ENCODE assay signal across 8 cellular contexts in the genomic region with DNA sequence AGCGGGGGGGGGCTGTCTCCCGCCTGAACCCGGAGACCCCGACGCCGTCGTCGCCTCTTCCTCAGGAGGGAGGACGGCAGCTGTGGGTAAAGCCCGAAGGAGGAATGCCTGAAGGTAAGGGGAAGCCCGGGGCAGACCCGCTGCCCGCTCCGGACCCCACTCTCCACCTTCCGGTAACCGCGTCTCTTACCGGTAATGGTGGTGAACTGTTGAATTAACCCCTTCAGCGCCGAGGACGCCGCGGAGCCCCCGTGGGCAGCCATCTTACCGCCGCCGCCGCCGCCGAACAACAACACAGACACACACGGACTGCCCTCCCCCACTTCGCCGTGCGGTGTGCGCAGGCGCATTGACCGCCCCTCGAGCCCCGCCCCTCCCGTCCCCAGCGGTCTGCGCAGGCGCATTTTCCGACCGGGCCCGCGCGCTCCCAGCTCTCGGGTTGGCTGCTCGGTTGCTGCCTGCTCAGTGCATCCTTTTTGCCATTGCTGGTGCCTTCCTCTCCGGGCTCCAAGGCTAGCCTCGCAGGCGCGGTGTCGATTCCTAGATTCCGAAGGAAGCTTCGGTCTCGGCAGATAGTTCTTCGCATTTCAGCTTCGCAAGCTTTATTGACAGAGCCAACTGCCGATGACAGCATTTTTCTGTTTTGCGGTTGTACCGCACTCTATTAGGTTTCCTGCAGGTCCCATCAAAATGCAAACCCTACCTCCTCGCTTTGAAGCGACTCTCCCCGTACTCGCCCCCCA. TPM values are rescaled to one million over a fixed set of nuclear protein-coding genes. Genes with fewer than 3 reads are reported as not detected.
A peak's percentile ranks its signal among the peaks of the same experiment; 100 is the strongest.
DNase-seq lines count a peak whose midpoint lies in the region; ATAC-seq and TF ChIP-seq lines count a peak whose summit lies in the region.

A gene with protein sequence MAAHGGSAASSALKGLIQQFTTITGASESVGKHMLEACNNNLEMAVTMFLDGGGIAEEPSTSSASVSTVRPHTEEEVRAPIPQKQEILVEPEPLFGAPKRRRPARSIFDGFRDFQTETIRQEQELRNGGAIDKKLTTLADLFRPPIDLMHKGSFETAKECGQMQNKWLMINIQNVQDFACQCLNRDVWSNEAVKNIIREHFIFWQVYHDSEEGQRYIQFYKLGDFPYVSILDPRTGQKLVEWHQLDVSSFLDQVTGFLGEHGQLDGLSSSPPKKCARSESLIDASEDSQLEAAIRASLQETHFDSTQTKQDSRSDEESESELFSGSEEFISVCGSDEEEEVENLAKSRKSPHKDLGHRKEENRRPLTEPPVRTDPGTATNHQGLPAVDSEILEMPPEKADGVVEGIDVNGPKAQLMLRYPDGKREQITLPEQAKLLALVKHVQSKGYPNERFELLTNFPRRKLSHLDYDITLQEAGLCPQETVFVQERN (minus strand): TSS at position 291 of the 743 bp plus-strand sequence. CDS start 28 bp downstream, at position 263.

- H3K9me3 Mint-ChIP-seq in central memory CD8-positive, alpha-beta T cell: no peaks in the 10 kb centered on the region

- no peak for TF ChIP-seq CTCF in AG09309 (IDR thresholded peaks at IDR 0.05; ENCODE audit: control insufficient read depth, insufficient read depth, low read depth, low read length, missing control alignments)
- TF ChIP-seq CTCF in spleen (IDR thresholded peaks at IDR 0.05 in 8 of 11, conservative IDR thresholded peaks at IDR 0.05 in 3 of 11): peak in 3 of 11 experiments; percentile 6 to 29 (median 20)

- H3K4me3 Mint-ChIP-seq in central memory CD8-positive, alpha-beta T cell: peak within 1 kb of the TSS; percentile 89

- intact Hi-C loops in spleen (cut with DNase I; ENCODE audit: low total_unique reads): no loop called here

- H3K9me3 ChIP-seq in spleen: no peaks in the 10 kb centered on the region

- H3K36me3 Mint-ChIP-seq in central memory CD8-positive, alpha-beta T cell (ENCODE audit: insufficient read depth): peaks cover 22% of the 10 kb centered on the region

- 0 to 1% (median 1%) methylated on average over 57 to 67 of the region's 67 CpGs for WGBS in spleen, 5 donors

- H3K27ac ChIP-seq in spleen: peak within 1 kb of the TSS; percentile 76 to 97 (median 95)

- H3K36me3 ChIP-seq in spleen: peaks cover 0 to 19% (median 3%) of the 10 kb centered on the region in 6 donors

- H3K27ac Mint-ChIP-seq in central memory CD8-positive, alpha-beta T cell (ENCODE audit: low read depth): peak within 1 kb of the TSS; percentile 94

- peaks cover 19% of the 10 kb centered on the region for H3K4me1 Mint-ChIP-seq in central memory CD8-positive, alpha-beta T cell

- DNase-seq in AG09309 (ENCODE audit: low read depth) (peak; percentile 73), NCI-H446 (lab: John Stamatoyannopoulos, UW) (peak; percentile 89 to 97), inferior parietal cortex (ENCODE audit: extremely low spot score) (peak; percentile 92), spleen (peak; percentile 99)
- DNase-seq in activated CD4-positive, CD25-positive, alpha-beta regulatory T cell treated with anti-CD3 and anti-CD28 coated beads, Interleukin-2, amount 50 U/mL, for 16 hours (ENCODE audit: low read depth, low spot score): peak; percentile 94
- peak; percentile 92 to 93 for DNase-seq in central memory CD8-positive, alpha-beta T cell (ENCODE audit: low spot score in 2 of 2)

- no peaks in the 10 kb centered on the region for H3K27me3 ChIP-seq in spleen (replicated peaks in 1 of 7)

- H3K27me3 Mint-ChIP-seq in central memory CD8-positive, alpha-beta T cell: no peaks in the 10 kb centered on the region

- H3K4me3 ChIP-seq in AG09309 (ENCODE audit: control insufficient read depth, low read depth, low read length) (peak within 1 kb of the TSS; percentile 93), spleen (peak within 1 kb of the TSS; percentile 72 to 97 (median 90))

- peak; percentile 79 for ATAC-seq in GM19025 (IDR thresholded peaks at IDR 0.05; ENCODE audit: low read depth, unreplicated experiment)
- ATAC-seq in HG03280 (IDR thresholded peaks at IDR 0.05; ENCODE audit: unreplicated experiment): peak; percentile 86
- ATAC-seq in central memory CD8-positive, alpha-beta T cell (replicated peaks; ENCODE audit: extremely low read depth, poor library complexity, severe bottlenecking): peak; percentile 81

- H3K4me1 ChIP-seq in spleen: peaks cover 8 to 49% (median 35%) of the 10 kb centered on the region in 6 donors

- TF ChIP-seq POLR2A in spleen (IDR thresholded peaks at IDR 0.05): peak in 2 of 3 donors; percentile 31 to 62

RNA-seq across cellular contexts. Expression of the gene that starts here (rescaled TPM):
- total RNA-seq in spleen: 10 to 100 TPM; 21.1 to 59.0 (median 53.6) TPM
- polyA plus RNA-seq in spleen: 10 to 100 TPM in 1 of 3 donors, 1 to 10 TPM in 2; 2.4 to 12.8 (median 2.5) TPM

Comparison
In these comparisons a context has a peak if more than half of its experiments do, and no peak if none do; other contexts are left out.
1. Peak in every context shown above with its lines: DNase-seq, ATAC-seq, H3K4me3 ChIP-seq and H3K27ac ChIP-seq.